In genomic region chr5:124738751-124739559, GRCh38 we compare ENCODE assay signal across 1 cellular context.
TF ChIP-seq lines count a peak whose summit lies in the region.

No MANE protein-coding gene starts in this region.

TF ChIP-seq in HEK293, 187 proteins besides CTCF, POLR2A, EP300 and RAD21 (continued from another document and continues in another):
- no peak for TF ChIP-seq ZFHX2 (tag by site-specific recombination; conservative IDR thresholded peaks at IDR 0.05)
- TF ChIP-seq ZNF155 (tag by site-specific recombination; IDR thresholded peaks at IDR 0.05): no peak
- TF ChIP-seq ZFP37 (tag by site-specific recombination; IDR thresholded peaks at IDR 0.05): no peak
- no peak for TF ChIP-seq YY1 (tag by site-specific recombination; IDR thresholded peaks at IDR 0.05)
- TF ChIP-seq ZNF175 (tag by site-specific recombination; IDR thresholded peaks at IDR 0.05): no peak
- TF ChIP-seq KLF8 (tag by site-specific recombination; IDR thresholded peaks at IDR 0.05): 0 out of 2 replicates have a peak, but pooled peaks have one; percentile 15
- TF ChIP-seq ZBTB44 (tag by site-specific recombination; IDR thresholded peaks at IDR 0.05): peak; percentile 58; the same call in 1 of the 2 replicates
- TF ChIP-seq BCL6B (tag by site-specific recombination; IDR thresholded peaks at IDR 0.05): peak; percentile 81
- TF ChIP-seq ZNF600 (tag by site-specific recombination; IDR thresholded peaks at IDR 0.05): no peak
- peak; percentile 77 for TF ChIP-seq OSR2 (tag by site-specific recombination; IDR thresholded peaks at IDR 0.05)
- TF ChIP-seq PRDM2 (tag by site-specific recombination; IDR thresholded peaks at IDR 0.05; ENCODE audit: borderline replicate concordance): no peak
- no peak for TF ChIP-seq ZNF664 (tag by site-specific recombination; IDR thresholded peaks at IDR 0.05)
- peak; percentile 45 for TF ChIP-seq GLIS2 (tag by site-specific recombination; IDR thresholded peaks at IDR 0.05)
- TF ChIP-seq ZNF670 (tag by site-specific recombination; IDR thresholded peaks at IDR 0.05; ENCODE audit: low read depth): no peak
- no peak for TF ChIP-seq ZNF677 (tag by site-specific recombination; IDR thresholded peaks at IDR 0.05)
- peak; percentile 54; the same call in 1 of the 2 replicates for TF ChIP-seq ZNF449 (tag by site-specific recombination; IDR thresholded peaks at IDR 0.05)
- no peak for TF ChIP-seq ELK4 (IDR thresholded peaks at IDR 0.05; ENCODE audit: borderline replicate concordance, low read depth, low read length)
- no peak for TF ChIP-seq ZSCAN16 (tag by site-specific recombination; IDR thresholded peaks at IDR 0.05)
- TF ChIP-seq ZNF19 (tag by site-specific recombination; IDR thresholded peaks at IDR 0.05; ENCODE audit: low read depth): no peak
- TF ChIP-seq ZNF529 (tag by site-specific recombination; IDR thresholded peaks at IDR 0.05; ENCODE audit: insufficient replicate concordance): no peak
- no peak for TF ChIP-seq ZNF76 (tag by site-specific recombination; IDR thresholded peaks at IDR 0.05; ENCODE audit: borderline replicate concordance, low read depth)
- TF ChIP-seq GLI4 (tag by site-specific recombination; IDR thresholded peaks at IDR 0.05): no peak
- no peak for TF ChIP-seq ZNF626 (tag by site-specific recombination; IDR thresholded peaks at IDR 0.05)
- TF ChIP-seq SETDB1 (IDR thresholded peaks at IDR 0.05; ENCODE audit: insufficient read length, low read length): no peak
- no peak for TF ChIP-seq PRDM1 (tag by site-specific recombination; IDR thresholded peaks at IDR 0.05)
- no peak for TF ChIP-seq ZNF513 (tag by site-specific recombination; IDR thresholded peaks at IDR 0.05)
- TF ChIP-seq ZNF473 (tag by site-specific recombination; IDR thresholded peaks at IDR 0.05): no peak
- TF ChIP-seq ZNF266 (tag by site-specific recombination; IDR thresholded peaks at IDR 0.05; ENCODE audit: low read depth): no peak
- peak; percentile 56; the same call in 1 of the 2 replicates for TF ChIP-seq ZNF391 (tag by site-specific recombination; IDR thresholded peaks at IDR 0.05; ENCODE audit: borderline replicate concordance, low read depth)
- peak; percentile 16; the same call in 1 of the 2 replicates for TF ChIP-seq ZNF394 (tag by site-specific recombination; IDR thresholded peaks at IDR 0.05; ENCODE audit: borderline replicate concordance)
- no peak for TF ChIP-seq ZNF16 (tag by site-specific recombination; IDR thresholded peaks at IDR 0.05; ENCODE audit: low read depth)
- no peak for TF ChIP-seq ZNF610 (tag by site-specific recombination; IDR thresholded peaks at IDR 0.05; ENCODE audit: borderline replicate concordance)
- peak; percentile 99 for TF ChIP-seq WT1 (tag by site-specific recombination; IDR thresholded peaks at IDR 0.05)
- TF ChIP-seq ZBTB20 (tag by site-specific recombination; IDR thresholded peaks at IDR 0.05): 0 out of 2 replicates have a peak, but pooled peaks have one; percentile 17
- TF ChIP-seq HOXA7 (CRISPR knock-in tag; IDR thresholded peaks at IDR 0.05; ENCODE audit: borderline replicate concordance): no peak
- 0 out of 2 replicates have a peak, but pooled peaks have one; percentile 25 for TF ChIP-seq ZNF639 (tag by site-specific recombination; IDR thresholded peaks at IDR 0.05)
- no peak for TF ChIP-seq INSM2 (tag by site-specific recombination; IDR thresholded peaks at IDR 0.05)
- no peak; the same call in 1 of the 2 replicates for TF ChIP-seq ZNF623 (tag by site-specific recombination; IDR thresholded peaks at IDR 0.05)
- TF ChIP-seq ZBTB26 (tag by site-specific recombination; optimal IDR thresholded peaks at IDR 0.05): no peak
- TF ChIP-seq ZNF2 (tag by site-specific recombination; IDR thresholded peaks at IDR 0.05): no peak
- no peak for TF ChIP-seq ZNF654 (tag by site-specific recombination; IDR thresholded peaks at IDR 0.05; ENCODE audit: low read depth)
- TF ChIP-seq ZBTB49 (tag by site-specific recombination; IDR thresholded peaks at IDR 0.05; ENCODE audit: low read depth): no peak
